10 cellular contexts compared by ENCODE assay signal in genomic region chr15:89105147-89105546, GRCh38. TPM values are rescaled to one million over a fixed set of nuclear protein-coding genes. Genes with fewer than 3 reads are reported as not detected.
DNase-seq lines count a peak whose midpoint lies in the region; ATAC-seq and TF ChIP-seq lines count a peak whose summit lies in the region.
"Had no signal": no experiment of that assay in that cellular context is flagged by ENCODE, and none has a peak within 500 bp of the region (broad histone marks: within the 10 kb centered on the region; RNA-seq: fewer than 3 reads in every experiment).

No MANE protein-coding gene starts in this region.

- H2AFZ ChIP-seq in IMR-90 (replicated peaks; ENCODE audit: low read length, poor library complexity), result no peak overlapping the region

- CTCF ChIA-PET in IMR-90 (lab: Yijun Ruan, JAX), result no interaction called here

- no peak overlapping the region for H3K4me3 Mint-ChIP-seq in type B pancreatic cell

- no peak overlapping the region for H3K9ac ChIP-seq in IMR-90 (ENCODE audit: low read depth, low read length)
- peak overlapping the region in 1 of 2 donors; percentile 3 for H3K9ac ChIP-seq in liver (ENCODE audit: low read depth in 1 of 2, low read length in 2 of 2)

- DNase-seq in IMR-90, result peak; percentile 99
- DNase-seq in choroid plexus epithelial cell (ENCODE audit: low read depth), result peak; percentile 97
- no peak for DNase-seq in type B pancreatic cell (ENCODE audit: extremely low spot score, unreplicated experiment)
- DNase-seq in NCI-H1092 treated with DMSO at 0.1 percent for 48 hours (lab: John Stamatoyannopoulos, UW), result no peak
- no peak for DNase-seq in stimulated activated naive CD4-positive, alpha-beta T cell (lab: John Stamatoyannopoulos, UW)
- DNase-seq in stimulated activated CD4-positive, alpha-beta T cell treated with anti-CD3 and anti-CD28 coated beads, Interleukin-12 subunit alpha, Interleukin-12 subunit beta, amount 100 ng/mL, for 4 hours, result no peak
- DNase-seq: activated CD4-positive, alpha-beta T cell treated with anti-CD3 and anti-CD28 coated beads for 48 hours had no signal

- intact Hi-C loops in IMR-90 (cut with micrococcal nuclease), result loop anchor here (5.0 kb wide), 1 partner anchor 37 kb away; no protein-coding TSS in a partner anchor

- H3K9me1 ChIP-seq in IMR-90 (ENCODE audit: insufficient read depth, low read length), result peaks cover 40% of the 10 kb centered on the region

- H4K91ac ChIP-seq in IMR-90 (ENCODE audit: insufficient read depth, low read depth, low read length), result peak overlapping the region; percentile 96; the same call in 1 of the 2 replicates

- peak overlapping the region; percentile 95; the same call in 2 of the 3 replicates for H2BK15ac ChIP-seq in IMR-90 (ENCODE audit: low read depth, low read length)

- H3K56ac ChIP-seq in IMR-90 (ENCODE audit: extremely low read depth, insufficient read depth, low read length), result peak overlapping the region; percentile 63; the same call in 1 of the 2 replicates

- peak overlapping the region; percentile 90 to 94; a peak in 2 of 4 replicates for H4K8ac ChIP-seq in IMR-90 (ENCODE audit: low read depth in 2 of 2, low read length in 2 of 2)

- ATAC-seq in IMR-90 (ENCODE audit: low read depth) (peak; percentile 69), HG02938 (IDR thresholded peaks at IDR 0.05; ENCODE audit: unreplicated experiment) (no peak)
- ATAC-seq: esophagus mucosa had no signal

- H3K4me3 ChIP-seq in IMR-90 (ENCODE audit: insufficient read depth, low read depth, low read length), result no peak overlapping the region
- H3K4me3 ChIP-seq in choroid plexus epithelial cell (ENCODE audit: low read depth, low read length), result no peak overlapping the region
- no peak overlapping the region for H3K4me3 ChIP-seq in liver (ENCODE audit: low read depth in 1 of 3, low read length in 3 of 3)

- H3K27me3 ChIP-seq in IMR-90 (ENCODE audit: control insufficient read depth, insufficient read depth, low read length) (no peaks in the 10 kb centered on the region), liver (ENCODE audit: control insufficient read depth in 4 of 4, insufficient read depth in 4 of 4, low read length in 3 of 4) (no peaks in the 10 kb centered on the region)

- peak overlapping the region; percentile 94 for H2BK5ac ChIP-seq in IMR-90 (ENCODE audit: low read depth, low read length, poor library complexity, severe bottlenecking)

- peak overlapping the region; percentile 99 for H2BK20ac ChIP-seq in IMR-90 (ENCODE audit: low read depth, low read length)

- H3K4me1 ChIP-seq in IMR-90 (ENCODE audit: control insufficient read depth, insufficient read depth, low read length) (peaks cover 47% of the 10 kb centered on the region), liver (ENCODE audit: control insufficient read depth in 4 of 4, insufficient read depth in 4 of 4, low read length in 3 of 4) (peaks cover 14 to 55% (median 33%) of the 10 kb centered on the region in 4 donors)

- peaks cover 9% of the 10 kb centered on the region for H3K36me3 Mint-ChIP-seq in type B pancreatic cell

- in situ Hi-C loops in IMR-90 (cut with MboI; ENCODE audit: low sequenced_read_pairs), result no loop called here

- H3K4ac ChIP-seq in IMR-90 (ENCODE audit: low read depth, low read length), result peak overlapping the region; percentile 98; the same call in 1 of the 2 replicates

- peak overlapping the region; percentile 97; the same call in 1 of the 2 replicates for H3K27ac ChIP-seq in IMR-90 (ENCODE audit: insufficient read depth, low read length)
- H3K27ac ChIP-seq in liver (ENCODE audit: low read depth in 1 of 2, low read length in 2 of 2), result peak overlapping the region; percentile 75 to 90

- no peak for TF ChIP-seq RAD21 in IMR-90 (IDR thresholded peaks at IDR 0.05; ENCODE audit: low read length)
- no peak for TF ChIP-seq RAD21 in liver (IDR thresholded peaks at IDR 0.05)

- no TSS peak for BruUV-seq in IMR-90 (replicated peaks; lab: Mats Ljungman, UMichigan)

- H3K9me3 ChIP-seq in IMR-90 (ENCODE audit: control insufficient read depth, insufficient read depth, low read length) (no peaks in the 10 kb centered on the region), liver (ENCODE audit: control insufficient read depth in 4 of 4, low read length in 3 of 4) (no peaks in the 10 kb centered on the region)

- H4K5ac ChIP-seq in IMR-90 (ENCODE audit: low read depth, low read length), result peak overlapping the region; percentile 96; the same call in 1 of the 2 replicates

- peak overlapping the region; percentile 90 for H3K14ac ChIP-seq in IMR-90 (replicated peaks; ENCODE audit: low read depth, low read length)

- peaks cover 3% of the 10 kb centered on the region; the same call in 1 of the 2 replicates for H4K20me1 ChIP-seq in IMR-90 (ENCODE audit: insufficient read depth, low read length)

- peaks cover 60 to 69% of the 10 kb centered on the region in 2 experiments for H3K79me1 ChIP-seq in IMR-90 (ENCODE audit: low read depth in 1 of 2, low read length in 2 of 2)

- no CpG with 5 or more reads among the region's 4 CpGs for WGBS in IMR-90 (ENCODE audit: extremely low coverage in 2 of 2, insufficient read length in 1 of 2), 2 experiments
- WGBS in liver, result 52% methylated on average over 4 of the region's 4 CpGs

- H3K4me2 ChIP-seq in IMR-90 (ENCODE audit: low read depth, low read length), result peak overlapping the region; percentile 85

- no peak overlapping the region for H2AK9ac ChIP-seq in IMR-90 (replicated peaks; ENCODE audit: low read depth, low read length, poor library complexity)

- H3K9me3 Mint-ChIP-seq in type B pancreatic cell, result no peaks in the 10 kb centered on the region

- no peak for TF ChIP-seq POLR2A in IMR-90 (IDR thresholded peaks at IDR 0.05; ENCODE audit: low read depth, low read length)

- POLR2A ChIA-PET in IMR-90 (lab: Charles Lee; ENCODE audit: unreplicated experiment), result interaction anchor here (0.5 kb wide), 1 partner anchor 37 kb away, joined by 5 read pairs; no protein-coding TSS in a partner anchor

- dilution Hi-C loops in IMR-90 (cut with HindIII; ENCODE audit: low sequenced_read_pairs, unreplicated experiment), result no loop called here

- H3K18ac ChIP-seq in IMR-90 (ENCODE audit: low read depth, low read length), result peak overlapping the region; percentile 98; the same call in 1 of the 2 replicates

- H2AK5ac ChIP-seq in IMR-90 (ENCODE audit: low read depth, low read length), result no peak overlapping the region

- peaks cover 40% of the 10 kb centered on the region for H3K4me1 Mint-ChIP-seq in type B pancreatic cell (ENCODE audit: unreplicated experiment)

- H3K27me3 Mint-ChIP-seq in type B pancreatic cell, result no peaks in the 10 kb centered on the region

- H3K23ac ChIP-seq in IMR-90 (ENCODE audit: low read depth, low read length), result peak overlapping the region; percentile 94; the same call in 1 of the 2 replicates

- H3K36me3 ChIP-seq in IMR-90 (ENCODE audit: control insufficient read depth, insufficient read depth, low read length), result peaks cover 8% of the 10 kb centered on the region
- peaks cover 1 to 32% (median 3%) of the 10 kb centered on the region in 4 donors for H3K36me3 ChIP-seq in liver (ENCODE audit: control insufficient read depth in 4 of 4, insufficient read depth in 3 of 4, low read depth in 1 of 4, low read length in 3 of 4)

- H2BK120ac ChIP-seq in IMR-90 (ENCODE audit: low read depth, low read length), result peak overlapping the region; percentile 99

- peak overlapping the region; percentile 36 for H3K27ac Mint-ChIP-seq in type B pancreatic cell

- TF ChIP-seq CTCF in IMR-90 (conservative IDR thresholded peaks at IDR 0.05; ENCODE audit: low read depth, low read length) (no peak), choroid plexus epithelial cell (conservative IDR thresholded peaks at IDR 0.05; ENCODE audit: low read depth, low read length) (no peak), liver (IDR thresholded peaks at IDR 0.05; ENCODE audit: low read depth, low read length, missing input control) (no peak), type B pancreatic cell (conservative IDR thresholded peaks at IDR 0.05) (no peak)

TF ChIP-seq in IMR-90, 13 proteins besides CTCF, POLR2A, EP300 and RAD21 (continues in another document):
- peak; percentile 87 for TF ChIP-seq CEBPB (IDR thresholded peaks at IDR 0.05; ENCODE audit: low read depth, low read length)
- TF ChIP-seq RFX5 (IDR thresholded peaks at IDR 0.05; ENCODE audit: low read depth, low read length), result no peak
- peak; percentile 98 for TF ChIP-seq BHLHE40 (IDR thresholded peaks at IDR 0.05; ENCODE audit: low read depth, low read length)
- no peak for TF ChIP-seq NFE2L2 (IDR thresholded peaks at IDR 0.05; ENCODE audit: low read depth, low read length)
- no peak; the same call in 1 of the 2 replicates for TF ChIP-seq MAFK (IDR thresholded peaks at IDR 0.05; ENCODE audit: low read depth, low read length)
- TF ChIP-seq USF2 (IDR thresholded peaks at IDR 0.05; ENCODE audit: low read depth, low read length), result no peak

TF ChIP-seq in liver, 16 proteins besides CTCF, POLR2A, EP300 and RAD21:
- TF ChIP-seq YY1 (IDR thresholded peaks at IDR 0.05) (peak; percentile 58), NR2F2 (IDR thresholded peaks at IDR 0.05) (peak; percentile 38), MAX (IDR thresholded peaks at IDR 0.05) (no peak), JUND (IDR thresholded peaks at IDR 0.05) (peak in 1 of 2 donors; percentile 20)

RNA-seq across cellular contexts. Expression of gene ABHD2, which starts 16.9 kb away (rescaled TPM):
- total RNA-seq in IMR-90 (2012; rRNA removed), result 56.9 and 62.9 TPM in 2 replicates
- 29.4 and 31.2 TPM in 2 replicates for polyA plus RNA-seq in IMR-90 (2012; rRNA removed)
- 5.6 and 10.7 TPM in 2 replicates for polyA plus RNA-seq in IMR-90 (2012; cell fraction: cytosol; rRNA removed)
- polyA plus RNA-seq in IMR-90 (2012; cell fraction: nucleus; rRNA removed; ENCODE audit: low replicate concordance), result 13.8 and 16.1 TPM in 2 replicates
- total RNA-seq in liver, result 100 to 1,000 TPM in 1 of 2 donors, 10 to 100 TPM in 1; 34.6 to 663 TPM
- polyA plus RNA-seq in liver, result 10 to 100 TPM; 58.8 to 71.5 TPM
- total RNA-seq in type B pancreatic cell (ENCODE audit: low replicate concordance), result 55.4 and 63.9 TPM in 2 replicates

Comparison
In these comparisons a context has a peak if more than half of its experiments do, and no peak if none do; other contexts are left out.
1. DNase-seq: peak in IMR-90 (single experiment) and choroid plexus epithelial cell (single experiment); none in type B pancreatic cell (single experiment), NCI-H1092 treated with DMSO at 0.1 percent for 48 hours (single experiment), stimulated activated naive CD4-positive, alpha-beta T cell (0 of 6) and stimulated activated CD4-positive, alpha-beta T cell treated with anti-CD3 and anti-CD28 coated beads, Interleukin-12 subunit alpha, Interleukin-12 subunit beta, amount 100 ng/mL, for 4 hours (single experiment).